Comparison of ENCODE assay signal across 18 cellular contexts in the genomic region with DNA sequence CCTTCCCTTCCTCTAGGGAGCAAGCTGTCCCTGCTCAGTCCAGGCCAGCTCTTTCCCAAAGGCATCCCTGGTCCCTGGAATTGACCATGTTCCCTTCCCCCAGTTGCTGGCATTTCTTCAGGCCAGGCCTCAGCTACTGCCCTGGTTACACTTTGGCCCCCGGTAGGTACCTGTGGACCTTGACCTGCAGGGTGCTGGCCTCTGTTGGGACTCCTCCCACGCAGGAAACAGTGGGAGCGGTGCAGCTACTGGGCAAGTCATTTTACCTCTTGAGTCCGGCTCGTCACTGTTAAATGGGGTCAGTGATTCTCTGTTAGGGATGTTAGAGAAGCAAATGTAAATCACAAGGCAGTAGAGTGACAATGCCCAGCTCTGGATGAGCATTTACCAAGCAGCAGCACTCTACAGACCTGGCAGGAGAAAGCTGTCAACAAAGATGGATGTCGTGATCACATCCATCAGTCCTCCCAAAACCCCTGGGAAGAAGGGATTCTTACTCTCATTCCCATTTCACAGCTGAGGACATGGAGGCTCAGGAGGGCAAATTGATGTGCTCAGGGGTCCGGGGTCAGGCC. TPM values are rescaled to one million over a fixed set of nuclear protein-coding genes. Genes with fewer than 3 reads are reported as not detected.
DNase-seq lines count a peak whose midpoint lies in the region; TF ChIP-seq lines count a peak whose summit lies in the region.
"Had no signal": no experiment of that assay in that cellular context is flagged by ENCODE, and none has a peak within 500 bp of the region (broad histone marks: within the 10 kb centered on the region; RNA-seq: fewer than 3 reads in every experiment).

No MANE protein-coding gene starts in this region.

- no peaks in the 10 kb centered on the region for H3K79me2 ChIP-seq in trophoblast cell (ENCODE audit: control insufficient read depth, insufficient read depth, low read length, poor library complexity)

- no peak overlapping the region for H4K8ac ChIP-seq in trophoblast cell (ENCODE audit: low read depth, low read length)

- 45% methylated on average over 7 of the region's 7 CpGs for WGBS in liver
- 60 to 76% (median 74%) methylated on average over 7 of the region's 7 CpGs for WGBS in stomach, 5 donors
- no CpG with 5 or more reads among the region's 7 CpGs for WGBS in trophoblast cell (ENCODE audit: extremely low coverage, insufficient coverage, insufficient read length)

- H4K12ac ChIP-seq in trophoblast cell (ENCODE audit: low read depth, low read length): no peak overlapping the region

- H2BK12ac ChIP-seq in trophoblast cell (ENCODE audit: low read length): no peak overlapping the region

- TF ChIP-seq EP300 in stomach (IDR thresholded peaks at IDR 0.05): no peak

- H3K4me1 ChIP-seq in colonic mucosa (peaks cover 4% of the 10 kb centered on the region), liver (ENCODE audit: control insufficient read depth in 4 of 4, insufficient read depth in 4 of 4, low read length in 3 of 4) (peaks cover 13 to 35% (median 21%) of the 10 kb centered on the region in 4 donors), stomach (peaks cover 7 to 44% (median 15%) of the 10 kb centered on the region in 4 donors), trophoblast cell (ENCODE audit: control insufficient read depth in 1 of 2, insufficient read depth in 2 of 2, low read length in 2 of 2) (peaks cover 14 to 27% of the 10 kb centered on the region in 2 experiments)

- TF ChIP-seq CTCF in colonic mucosa (IDR thresholded peaks at IDR 0.05): no peak
- TF ChIP-seq CTCF in liver (IDR thresholded peaks at IDR 0.05; ENCODE audit: low read depth, low read length, missing input control): no peak
- TF ChIP-seq CTCF in stomach (IDR thresholded peaks at IDR 0.05): no peak

- H3K4ac ChIP-seq in trophoblast cell (ENCODE audit: low read depth, low read length): no peak overlapping the region

- no peak overlapping the region for H3K23ac ChIP-seq in trophoblast cell (ENCODE audit: low read length)

- no peaks in the 10 kb centered on the region for H3K27me3 ChIP-seq in colonic mucosa
- no peaks in the 10 kb centered on the region for H3K27me3 ChIP-seq in liver (ENCODE audit: control insufficient read depth in 4 of 4, insufficient read depth in 4 of 4, low read length in 3 of 4)
- H3K27me3 ChIP-seq in stomach: peaks cover 0 to 18% (median 0%) of the 10 kb centered on the region in 3 donors
- H3K27me3 ChIP-seq in trophoblast cell (ENCODE audit: insufficient read depth, low read length): peaks cover 4% of the 10 kb centered on the region
- H3K27me3 ChIP-seq: BE2C had no signal

- no peak for TF ChIP-seq POLR2A in stomach (IDR thresholded peaks at IDR 0.05)

- H3K36me3 ChIP-seq in colonic mucosa: no peaks in the 10 kb centered on the region
- H3K36me3 ChIP-seq in liver (ENCODE audit: control insufficient read depth in 4 of 4, insufficient read depth in 3 of 4, low read depth in 1 of 4, low read length in 3 of 4): no peaks in the 10 kb centered on the region
- H3K36me3 ChIP-seq in stomach: no peaks in the 10 kb centered on the region
- H3K36me3 ChIP-seq in trophoblast cell (ENCODE audit: control insufficient read depth in 1 of 2, insufficient read depth in 2 of 2, low read length in 2 of 2): no peaks in the 10 kb centered on the region
- H3K36me3 ChIP-seq: BE2C had no signal

- peak; percentile 75 for DNase-seq in HuH-7 (ENCODE audit: low spot score)
- peak; percentile 77 for DNase-seq in colonic mucosa
- DNase-seq in stomach: peak; percentile 31
- no peak for DNase-seq in stimulated activated CD4-positive, alpha-beta T cell treated with anti-CD3 and anti-CD28 coated beads, Interleukin-2, amount 100 ng/mL, for 24 hours
- DNase-seq in trophoblast cell: no peak
- DNase-seq in mucosa of gallbladder (ENCODE audit: low spot score): no peak
- DNase-seq: BE2C, DND-41, H9, HFFc6, NCI-H1105, NCI-H1694, NCI-H2081, NCI-H345, NCI-H82 had no signal

- intact Hi-C loops in colonic mucosa (cut with DNase I) (no loop called here), stomach (cut with DNase I; ENCODE audit: low total_unique reads) (no loop called here)

- no peak overlapping the region for H3K4me2 ChIP-seq in trophoblast cell (ENCODE audit: low read length)

- no peak overlapping the region for H2BK120ac ChIP-seq in trophoblast cell (ENCODE audit: insufficient read depth, low read length, poor library complexity)

- H2AFZ ChIP-seq in trophoblast cell (ENCODE audit: insufficient read depth, low read length, poor library complexity): no peak overlapping the region

- no peak overlapping the region for H3K14ac ChIP-seq in trophoblast cell (ENCODE audit: low read length)

- no peak overlapping the region for H4K91ac ChIP-seq in trophoblast cell (ENCODE audit: low read depth, low read length)

- H3K4me3 ChIP-seq in colonic mucosa (no peak overlapping the region), liver (ENCODE audit: low read depth in 1 of 3, low read length in 3 of 3) (no peak overlapping the region), stomach (no peak overlapping the region), trophoblast cell (ENCODE audit: low read depth, low read length) (no peak overlapping the region)

- H3K9ac ChIP-seq in colonic mucosa (ENCODE audit: low read depth in 2 of 2, low read length in 2 of 2): peak overlapping the region in 1 of 2 donors; percentile 17
- no peak overlapping the region for H3K9ac ChIP-seq in liver (ENCODE audit: low read depth in 1 of 2, low read length in 2 of 2)
- H3K9ac ChIP-seq in trophoblast cell (ENCODE audit: low read length): no peak overlapping the region

- H3K9me3 ChIP-seq in colonic mucosa (no peaks in the 10 kb centered on the region), liver (ENCODE audit: control insufficient read depth in 4 of 4, low read length in 3 of 4) (no peaks in the 10 kb centered on the region), stomach (no peaks in the 10 kb centered on the region), trophoblast cell (ENCODE audit: insufficient read depth, low read depth, low read length) (peaks cover 4% of the 10 kb centered on the region)
- H3K9me3 ChIP-seq: BE2C had no signal

- no peak overlapping the region for H3K18ac ChIP-seq in trophoblast cell (ENCODE audit: low read length)

- TF ChIP-seq RAD21 in liver (IDR thresholded peaks at IDR 0.05): peak; percentile 68 to 77

- peaks cover 6% of the 10 kb centered on the region for H3K79me1 ChIP-seq in trophoblast cell (ENCODE audit: low read length)

- H2BK5ac ChIP-seq in trophoblast cell (ENCODE audit: low read depth, low read length, poor library complexity): no peak overlapping the region

- H2AK5ac ChIP-seq in trophoblast cell (ENCODE audit: low read length): no peak overlapping the region

- H3K27ac ChIP-seq in colonic mucosa (no peak overlapping the region), liver (ENCODE audit: low read depth in 1 of 2, low read length in 2 of 2) (no peak overlapping the region), stomach (no peak overlapping the region), trophoblast cell (ENCODE audit: low read depth, low read length) (no peak overlapping the region)

TF ChIP-seq in liver, 16 proteins besides CTCF, POLR2A, EP300 and RAD21 (continues in another document):
- TF ChIP-seq FOXA1 (IDR thresholded peaks at IDR 0.05) (peak; percentile 74), EGR1 (IDR thresholded peaks at IDR 0.05; ENCODE audit: low read depth in 2 of 2) (peak; percentile 96 to 99), NR2F2 (IDR thresholded peaks at IDR 0.05) (peak; percentile 90), JUND (IDR thresholded peaks at IDR 0.05) (peak; percentile 60 to 81)
- TF ChIP-seq, protein P1, sequence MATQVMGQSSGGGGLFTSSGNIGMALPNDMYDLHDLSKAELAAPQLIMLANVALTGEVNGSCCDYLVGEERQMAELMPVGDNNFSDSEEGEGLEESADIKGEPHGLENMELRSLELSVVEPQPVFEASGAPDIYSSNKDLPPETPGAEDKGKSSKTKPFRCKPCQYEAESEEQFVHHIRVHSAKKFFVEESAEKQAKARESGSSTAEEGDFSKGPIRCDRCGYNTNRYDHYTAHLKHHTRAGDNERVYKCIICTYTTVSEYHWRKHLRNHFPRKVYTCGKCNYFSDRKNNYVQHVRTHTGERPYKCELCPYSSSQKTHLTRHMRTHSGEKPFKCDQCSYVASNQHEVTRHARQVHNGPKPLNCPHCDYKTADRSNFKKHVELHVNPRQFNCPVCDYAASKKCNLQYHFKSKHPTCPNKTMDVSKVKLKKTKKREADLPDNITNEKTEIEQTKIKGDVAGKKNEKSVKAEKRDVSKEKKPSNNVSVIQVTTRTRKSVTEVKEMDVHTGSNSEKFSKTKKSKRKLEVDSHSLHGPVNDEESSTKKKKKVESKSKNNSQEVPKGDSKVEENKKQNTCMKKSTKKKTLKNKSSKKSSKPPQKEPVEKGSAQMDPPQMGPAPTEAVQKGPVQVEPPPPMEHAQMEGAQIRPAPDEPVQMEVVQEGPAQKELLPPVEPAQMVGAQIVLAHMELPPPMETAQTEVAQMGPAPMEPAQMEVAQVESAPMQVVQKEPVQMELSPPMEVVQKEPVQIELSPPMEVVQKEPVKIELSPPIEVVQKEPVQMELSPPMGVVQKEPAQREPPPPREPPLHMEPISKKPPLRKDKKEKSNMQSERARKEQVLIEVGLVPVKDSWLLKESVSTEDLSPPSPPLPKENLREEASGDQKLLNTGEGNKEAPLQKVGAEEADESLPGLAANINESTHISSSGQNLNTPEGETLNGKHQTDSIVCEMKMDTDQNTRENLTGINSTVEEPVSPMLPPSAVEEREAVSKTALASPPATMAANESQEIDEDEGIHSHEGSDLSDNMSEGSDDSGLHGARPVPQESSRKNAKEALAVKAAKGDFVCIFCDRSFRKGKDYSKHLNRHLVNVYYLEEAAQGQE (IDR thresholded peaks at IDR 0.05): peak; percentile 93
- TF ChIP-seq, protein P2, sequence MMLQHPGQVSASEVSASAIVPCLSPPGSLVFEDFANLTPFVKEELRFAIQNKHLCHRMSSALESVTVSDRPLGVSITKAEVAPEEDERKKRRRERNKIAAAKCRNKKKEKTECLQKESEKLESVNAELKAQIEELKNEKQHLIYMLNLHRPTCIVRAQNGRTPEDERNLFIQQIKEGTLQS (IDR thresholded peaks at IDR 0.05): no peak
- TF ChIP-seq, protein P3, sequence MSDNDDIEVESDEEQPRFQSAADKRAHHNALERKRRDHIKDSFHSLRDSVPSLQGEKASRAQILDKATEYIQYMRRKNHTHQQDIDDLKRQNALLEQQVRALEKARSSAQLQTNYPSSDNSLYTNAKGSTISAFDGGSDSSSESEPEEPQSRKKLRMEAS (IDR thresholded peaks at IDR 0.05): no peak

RNA-seq across cellular contexts. Expression of a gene that starts 16.9 kb away (rescaled TPM):
- total RNA-seq in colonic mucosa (1 to 10 TPM; 3.8 to 4.1 TPM), liver (10 to 100 TPM in 1 of 2 donors, 1 to 10 TPM in 1; 7.3 to 33.6 TPM), stomach (10 to 100 TPM in 1 of 5 donors, 1 to 10 TPM in 4; 2.6 to 29.2 (median 4.8) TPM), mucosa of gallbladder (21.0 TPM)
- polyA plus RNA-seq in liver (10 to 100 TPM in 1 of 2 donors, 1 to 10 TPM in 1; 8.3 to 14.3 TPM), stomach (1 to 10 TPM; 1.4 to 4.0 (median 2.3) TPM)
- 1.7 TPM in 2 replicates for polyA plus RNA-seq in trophoblast cell (2013)
- total RNA-seq: A673 had no signal
- polyA plus RNA-seq: IgD-negative memory B cell had no signal

RNA-seq across cellular contexts. Expression of a gene that starts 42.3 kb away (rescaled TPM):
- 10 to 100 TPM in 1 of 2 donors, 1 to 10 TPM in 1; 7.5 to 16.8 TPM for total RNA-seq in colonic mucosa
- under 1 TPM; 0.65 to 0.75 TPM for total RNA-seq in liver
- under 1 TPM in 1 of 2 donors, not detected in 1; 0.24 TPM for polyA plus RNA-seq in liver
- total RNA-seq in stomach: 10 to 100 TPM in 3 of 5 donors, 1 to 10 TPM in 1, not detected in 1; 2.6 to 63.7 (median 28.3) TPM
- polyA plus RNA-seq in stomach: 1 to 10 TPM in 1 of 3 donors, not detected in 2; 1.1 TPM
- polyA plus RNA-seq in trophoblast cell (2013): not detected in 2 replicates
- total RNA-seq in mucosa of gallbladder: 10.4 TPM
- total RNA-seq: A673, H9 had no signal
- polyA plus RNA-seq: IgD-negative memory B cell had no signal

Comparison
In these comparisons a context has a peak if more than half of its experiments do, and no peak if none do; other contexts are left out.
1. DNase-seq: peak in HuH-7 (single experiment), colonic mucosa (single experiment) and stomach (single experiment); none in stimulated activated CD4-positive, alpha-beta T cell treated with anti-CD3 and anti-CD28 coated beads, Interleukin-2, amount 100 ng/mL, for 24 hours (0 of 2), trophoblast cell (0 of 2) and mucosa of gallbladder (single experiment).